Comparison of ENCODE assay signal across 13 cellular contexts in the genomic region with DNA sequence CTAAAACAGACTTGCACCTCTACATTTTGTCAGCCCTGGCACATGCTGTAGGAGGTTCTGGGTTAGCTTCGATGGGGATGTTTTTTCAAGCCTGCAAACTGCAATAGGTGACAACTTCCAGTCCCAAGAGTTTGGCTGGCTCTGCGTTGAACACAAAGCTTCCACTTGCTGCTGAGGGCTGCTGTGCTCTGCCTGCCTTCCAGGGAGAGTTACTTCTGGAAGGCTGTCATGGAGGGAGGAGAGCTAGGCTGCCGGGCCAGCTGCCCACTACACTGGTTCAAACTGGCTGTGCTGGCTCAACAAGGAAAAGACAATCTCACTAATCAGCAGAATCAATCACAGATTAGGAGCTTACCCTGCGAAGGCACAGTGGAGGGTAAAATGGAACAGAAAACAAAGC. TPM values are rescaled to one million over a fixed set of nuclear protein-coding genes. Genes with fewer than 3 reads are reported as not detected.
A peak's percentile ranks its signal among the peaks of the same experiment; 100 is the strongest.
DNase-seq lines count a peak whose midpoint lies in the region; ATAC-seq and TF ChIP-seq lines count a peak whose summit lies in the region.
"Had no signal": no experiment of that assay in that cellular context is flagged by ENCODE, and none has a peak within 500 bp of the region (broad histone marks: within the 10 kb centered on the region; RNA-seq: fewer than 3 reads in every experiment).

No MANE protein-coding gene starts in this region.

- no peak overlapping the region for H2BK12ac ChIP-seq in neuronal stem cell (ENCODE audit: low read length)

- WGBS in neuronal stem cell (ENCODE audit: extremely low coverage in 2 of 2, insufficient read length in 2 of 2, insufficient replicate concordance in 1 of 2), 2 donors, result no CpG with 5 or more reads among the region's 4 CpGs

- H3K4me1 ChIP-seq in neuronal stem cell (ENCODE audit: control insufficient read depth in 2 of 2, insufficient read depth in 1 of 2, low read depth in 1 of 2, low read length in 2 of 2), result peaks cover 0 to 4% of the 10 kb centered on the region in 2 donors

- H2BK120ac ChIP-seq in neuronal stem cell (ENCODE audit: low read depth, low read length), result no peak overlapping the region

- H3K18ac ChIP-seq in neuronal stem cell (ENCODE audit: low read length), result no peak overlapping the region

- POLR2A ChIA-PET in naive thymus-derived CD8-positive, alpha-beta T cell (lab: Charles Lee), result no interaction called here

- peak overlapping the region; percentile 63 for H3K27ac ChIP-seq in WERI-Rb-1
- no peak overlapping the region for H3K27ac ChIP-seq in neuronal stem cell (replicated peaks; ENCODE audit: low read length)

- H3K9ac ChIP-seq in neuronal stem cell (ENCODE audit: low read depth, low read length, poor library complexity), result no peak overlapping the region

- peak; percentile 42 for DNase-seq in AG20443 (ENCODE audit: low spot score)
- DNase-seq in WERI-Rb-1, result peak; percentile 85
- DNase-seq in Right ventricle myocardium superior, result no peak
- no peak for DNase-seq in neuronal stem cell (ENCODE audit: low spot score)
- DNase-seq in activated T-cell treated with anti-CD3 and anti-CD28 coated beads, Interleukin-2, amount 50 U/mL, for 48 hours, result no peak
- no peak for DNase-seq in KG1 (lab: John Stamatoyannopoulos, UW)
- DNase-seq in naive thymus-derived CD8-positive, alpha-beta T cell, result no peak
- DNase-seq: activated CD4-positive, alpha-beta T cell treated with anti-CD3 and anti-CD28 coated beads, Interleukin-2, amount 10 ng/mL, durations not matched to agents 24 days and 14 days; NCI-H2081 treated with DMSO at 0.1 percent for 48 hours had no signal

- H3K23ac ChIP-seq in neuronal stem cell (ENCODE audit: low read depth, low read length, poor library complexity), result no peak overlapping the region

- H3K27me3 ChIP-seq in WERI-Rb-1 (ENCODE audit: insufficient read depth, low read depth, severe bottlenecking) (no peaks in the 10 kb centered on the region), neuronal stem cell (ENCODE audit: control insufficient read depth in 3 of 3, insufficient read depth in 3 of 3, low read depth in 1 of 3, low read length in 3 of 3) (no peaks in the 10 kb centered on the region)
- H3K27me3 ChIP-seq: uterus had no signal

- H3K9me3 ChIP-seq in WERI-Rb-1 (ENCODE audit: severe bottlenecking) (no peaks in the 10 kb centered on the region), neuronal stem cell (replicated peaks in 1 of 2; ENCODE audit: control insufficient read depth in 2 of 2, insufficient read depth in 1 of 2, low read depth in 1 of 2, low read length in 2 of 2) (no peaks in the 10 kb centered on the region)
- H3K9me3 ChIP-seq: uterus had no signal

- H3K9me3 Mint-ChIP-seq in naive thymus-derived CD8-positive, alpha-beta T cell, result no peaks in the 10 kb centered on the region
- H3K9me3 Mint-ChIP-seq: activated CD4-positive, alpha-beta T cell treated with anti-CD3 and anti-CD28 coated beads, Interleukin-2, amount 10 ng/mL, durations not matched to agents 24 days and 14 days had no signal

- H3K79me1 ChIP-seq in neuronal stem cell (ENCODE audit: low read depth, low read length), result no peaks in the 10 kb centered on the region

- no peak overlapping the region for H2AK5ac ChIP-seq in neuronal stem cell (ENCODE audit: low read depth, low read length)

- no peaks in the 10 kb centered on the region for H3K36me3 Mint-ChIP-seq in naive thymus-derived CD8-positive, alpha-beta T cell

- H2BK15ac ChIP-seq in neuronal stem cell (ENCODE audit: low read length), result no peak overlapping the region

- no peak overlapping the region for H3K27ac Mint-ChIP-seq in naive thymus-derived CD8-positive, alpha-beta T cell
- H3K27ac Mint-ChIP-seq: activated CD4-positive, alpha-beta T cell treated with anti-CD3 and anti-CD28 coated beads, Interleukin-2, amount 10 ng/mL, durations not matched to agents 24 days and 14 days had no signal

- intact Hi-C loops in Right ventricle myocardium superior (cut with DNase I), result loop anchor here (5.0 to 10.0 kb wide), 2 partner anchors 49 to 164 kb away; partner anchors contain the start of gene PPP2R5A

- no peaks in the 10 kb centered on the region for H3K36me3 ChIP-seq in WERI-Rb-1
- H3K36me3 ChIP-seq in neuronal stem cell (replicated peaks in 1 of 2; ENCODE audit: control insufficient read depth in 2 of 2, insufficient read depth in 2 of 2, low read length in 2 of 2), result no peaks in the 10 kb centered on the region
- H3K36me3 ChIP-seq: uterus had no signal

- no peak overlapping the region for H3K4me3 ChIP-seq in WERI-Rb-1 (ENCODE audit: low read depth, low read length)
- no peak overlapping the region for H3K4me3 ChIP-seq in neuronal stem cell (ENCODE audit: low read length in 2 of 2)
- H3K4me3 ChIP-seq: GM12878, uterus had no signal

- no peak overlapping the region for H4K91ac ChIP-seq in neuronal stem cell (ENCODE audit: low read depth, low read length, poor library complexity)

- no peak overlapping the region for H3K14ac ChIP-seq in neuronal stem cell (ENCODE audit: low read length)

- H2BK5ac ChIP-seq in neuronal stem cell (ENCODE audit: low read length), result no peak overlapping the region

- H3K4me1 Mint-ChIP-seq in naive thymus-derived CD8-positive, alpha-beta T cell, result peaks cover 0 to 17% (median 3%) of the 10 kb centered on the region in 4 donors

- ATAC-seq in Right ventricle myocardium superior (ENCODE audit: poor library complexity), result peak; percentile 28
- no peak for ATAC-seq in HG03039 (IDR thresholded peaks at IDR 0.05; ENCODE audit: unreplicated experiment)
- no peak for ATAC-seq in naive thymus-derived CD8-positive, alpha-beta T cell
- ATAC-seq: GM12878, sciatic nerve had no signal

- no peak overlapping the region for H3K4me2 ChIP-seq in neuronal stem cell (ENCODE audit: insufficient read depth, low read length, poor library complexity, severe bottlenecking)

- peaks cover 0 to 4% (median 1%) of the 10 kb centered on the region in 5 donors for H3K27me3 Mint-ChIP-seq in naive thymus-derived CD8-positive, alpha-beta T cell
- H3K27me3 Mint-ChIP-seq: activated CD4-positive, alpha-beta T cell treated with anti-CD3 and anti-CD28 coated beads, Interleukin-2, amount 10 ng/mL, durations not matched to agents 24 days and 14 days had no signal

- no peak for TF ChIP-seq CTCF in WERI-Rb-1 (IDR thresholded peaks at IDR 0.05; ENCODE audit: low read depth, low read length)

- H4K8ac ChIP-seq in neuronal stem cell (ENCODE audit: low read depth, low read length), result no peak overlapping the region

- H3K4me3 Mint-ChIP-seq in naive thymus-derived CD8-positive, alpha-beta T cell, result no peak overlapping the region
- H3K4me3 Mint-ChIP-seq: activated CD4-positive, alpha-beta T cell treated with anti-CD3 and anti-CD28 coated beads, Interleukin-2, amount 10 ng/mL, durations not matched to agents 24 days and 14 days had no signal

- H3K4ac ChIP-seq in neuronal stem cell (ENCODE audit: low read length), result no peak overlapping the region

- peak overlapping the region; percentile 35 for H2AFZ ChIP-seq in neuronal stem cell (ENCODE audit: low read length)

RNA-seq across cellular contexts. Expression of gene PPP2R5A, which starts 46.7 kb away (rescaled TPM):
- total RNA-seq in Right ventricle myocardium superior, result 77.9 TPM
- 8.2 TPM for polyA plus RNA-seq in neuronal stem cell (2013, experiment 1 of 2)
- 8.2 TPM for polyA plus RNA-seq in neuronal stem cell (2013, experiment 2 of 2)
- total RNA-seq in naive thymus-derived CD8-positive, alpha-beta T cell, result 10 to 100 TPM; 47.7 to 49.6 TPM
- polyA plus RNA-seq in naive thymus-derived CD8-positive, alpha-beta T cell, result 10 to 100 TPM; 25.8 to 30.9 (median 27.8) TPM

Comparison
In these comparisons a context has a peak if more than half of its experiments do, and no peak if none do; other contexts are left out.
1. DNase-seq: peak in AG20443 (single experiment) and WERI-Rb-1 (single experiment); none in Right ventricle myocardium superior (single experiment), neuronal stem cell (single experiment), activated T-cell treated with anti-CD3 and anti-CD28 coated beads, Interleukin-2, amount 50 U/mL, for 48 hours (0 of 2), KG1 (single experiment) and naive thymus-derived CD8-positive, alpha-beta T cell (0 of 10).